ENCODE assay signal across 16 cellular contexts in the genomic region with DNA sequence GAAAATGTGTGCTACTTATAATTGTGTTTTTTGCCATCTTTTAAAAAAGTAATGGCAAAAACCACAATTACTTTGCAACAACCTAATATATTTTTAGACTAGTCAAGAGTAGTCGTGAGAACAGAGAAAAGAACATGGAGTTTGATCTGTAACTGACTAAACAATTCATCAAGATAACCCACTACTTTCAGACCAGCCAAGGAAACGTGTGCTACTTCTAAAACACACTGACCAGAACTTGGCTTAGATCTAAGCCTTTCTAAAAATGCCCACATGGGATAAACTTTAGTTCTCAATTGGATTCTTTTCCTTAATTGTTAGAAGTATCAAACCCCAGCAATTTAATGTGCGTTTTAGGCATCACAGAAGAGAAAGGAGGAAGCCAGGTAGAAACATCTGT. TPM values are rescaled to one million over a fixed set of nuclear protein-coding genes. Genes with fewer than 3 reads are reported as not detected.
DNase-seq lines count a peak whose midpoint lies in the region; ATAC-seq and TF ChIP-seq lines count a peak whose summit lies in the region.
"Had no signal": no experiment of that assay in that cellular context is flagged by ENCODE, and none has a peak within 500 bp of the region (broad histone marks: within the 10 kb centered on the region; RNA-seq: fewer than 3 reads in every experiment).

No MANE protein-coding gene starts in this region.

- H3K4me1 Mint-ChIP-seq in natural killer cell treated with Interleukin-12 subunit alpha and Interleukin-12 subunit beta and Interleukin-15 and Interleukin-18, amount 100 ng/mL, for 72 hours (ENCODE audit: low read depth in 2 of 2): peaks cover 59 to 72% of the 10 kb centered on the region in 2 donors

- peak overlapping the region; percentile 89 to 95 for H3K27ac Mint-ChIP-seq in natural killer cell treated with Interleukin-12 subunit alpha and Interleukin-12 subunit beta and Interleukin-15 and Interleukin-18, amount 100 ng/mL, for 72 hours
- H3K27ac Mint-ChIP-seq: nephron progenitor cell, type B pancreatic cell had no signal

- H3K27me3 ChIP-seq in right cardiac atrium (ENCODE audit: control insufficient read depth, insufficient read depth): no peaks in the 10 kb centered on the region
- no peaks in the 10 kb centered on the region for H3K27me3 ChIP-seq in colonic mucosa

- WGBS in right cardiac atrium: 37% methylated on average over 3 of the region's 3 CpGs

- no peak overlapping the region for H3K9ac ChIP-seq in colonic mucosa (ENCODE audit: low read depth in 2 of 2, low read length in 2 of 2)

- ATAC-seq in right cardiac atrium (no peak), left ventricle myocardium superior (no peak), HG02884 (IDR thresholded peaks at IDR 0.05; ENCODE audit: unreplicated experiment) (no peak)
- ATAC-seq in natural killer cell treated with Interleukin-12 subunit alpha and Interleukin-12 subunit beta and Interleukin-15 and Interleukin-18, amount 100 ng/mL, for 72 hours: no peak

- H3K4me3 ChIP-seq in right cardiac atrium (ENCODE audit: low read length): peak overlapping the region; percentile 71
- no peak overlapping the region for H3K4me3 ChIP-seq in colonic mucosa
- H3K4me3 ChIP-seq: HAP-1 had no signal

- H3K4me3 Mint-ChIP-seq in natural killer cell treated with Interleukin-12 subunit alpha and Interleukin-12 subunit beta and Interleukin-15 and Interleukin-18, amount 100 ng/mL, for 72 hours: peak overlapping the region; percentile 84
- H3K4me3 Mint-ChIP-seq: nephron progenitor cell, type B pancreatic cell had no signal

- H3K9me3 ChIP-seq in right cardiac atrium (ENCODE audit: control insufficient read depth, low read length) (no peaks in the 10 kb centered on the region), colonic mucosa (no peaks in the 10 kb centered on the region)
- H3K9me3 ChIP-seq: HAP-1 had no signal

- intact Hi-C loops in right cardiac atrium (cut with DNase I): no loop called here
- intact Hi-C loops in left ventricle myocardium superior (cut with micrococcal nuclease): no loop called here
- intact Hi-C loops in colonic mucosa (cut with DNase I): no loop called here

- TF ChIP-seq CTCF in colonic mucosa (IDR thresholded peaks at IDR 0.05): no peak

- no peak for DNase-seq in right cardiac atrium
- no peak for DNase-seq in left ventricle myocardium superior
- no peak for DNase-seq in colonic mucosa
- no peak for DNase-seq in natural killer cell treated with Interleukin-12 subunit alpha and Interleukin-12 subunit beta and Interleukin-15 and Interleukin-18, amount 100 ng/mL, for 72 hours (ENCODE audit: low spot score)
- no peak for DNase-seq in NCI-H1092 treated with DMSO at 0.1 percent for 48 hours (lab: John Stamatoyannopoulos, UW)
- no peak for DNase-seq in G401 (ENCODE audit: low spot score)
- no peak for DNase-seq in activated effector memory CD4-positive, alpha-beta T cell treated with Interleukin-2 at 50 U/mL for 16 hours
- DNase-seq: effector CD4-positive, alpha-beta T cell; NCI-H1105 treated with DMSO at 0.1 percent for 48 hours; NCI-H748 treated with DMSO at 0.1 percent for 48 hours; nephron progenitor cell; stimulated activated CD4-positive, alpha-beta T cell treated with anti-CD3 and anti-CD28 coated beads, Interleukin-2, amount 100 ng/mL, for 24 hours had no signal

- H3K36me3 ChIP-seq in colonic mucosa: no peaks in the 10 kb centered on the region
- H3K36me3 ChIP-seq: HAP-1 had no signal

- H3K27me3 Mint-ChIP-seq in natural killer cell treated with Interleukin-12 subunit alpha and Interleukin-12 subunit beta and Interleukin-15 and Interleukin-18, amount 100 ng/mL, for 72 hours: peaks cover 0 to 8% of the 10 kb centered on the region in 2 donors
- H3K27me3 Mint-ChIP-seq: type B pancreatic cell had no signal

- in situ Hi-C loops in G401 (cut with HindIII; ENCODE audit: low sequenced_read_pairs): loop anchor here (10.0 kb wide), 1 partner anchor 85 kb away; no protein-coding TSS in a partner anchor

- peaks cover 13% of the 10 kb centered on the region for H3K4me1 ChIP-seq in right cardiac atrium (ENCODE audit: control insufficient read depth, insufficient read depth, low read length)
- no peaks in the 10 kb centered on the region for H3K4me1 ChIP-seq in colonic mucosa
- H3K4me1 ChIP-seq: HAP-1 had no signal

- H3K36me3 Mint-ChIP-seq in natural killer cell treated with Interleukin-12 subunit alpha and Interleukin-12 subunit beta and Interleukin-15 and Interleukin-18, amount 100 ng/mL, for 72 hours: no peaks in the 10 kb centered on the region
- H3K36me3 Mint-ChIP-seq: type B pancreatic cell had no signal

- H3K9me3 Mint-ChIP-seq in natural killer cell treated with Interleukin-12 subunit alpha and Interleukin-12 subunit beta and Interleukin-15 and Interleukin-18, amount 100 ng/mL, for 72 hours: no peaks in the 10 kb centered on the region
- H3K9me3 Mint-ChIP-seq: nephron progenitor cell, type B pancreatic cell had no signal

- peak overlapping the region; percentile 53 for H3K27ac ChIP-seq in right cardiac atrium (ENCODE audit: low read length)
- peak overlapping the region; percentile 57 for H3K27ac ChIP-seq in colonic mucosa
- H3K27ac ChIP-seq: C4-2B had no signal

RNA-seq across cellular contexts. Expression of a gene that starts 0.6 kb away (rescaled TPM):
- total RNA-seq in right cardiac atrium: 100 to 1,000 TPM in 3 of 4 donors, 10 to 100 TPM in 1; 99.4 to 201 (median 193) TPM
- 42.8 TPM for polyA plus RNA-seq in right cardiac atrium
- 112 TPM for total RNA-seq in left ventricle myocardium superior
- 10 to 100 TPM; 17.5 to 48.8 TPM for total RNA-seq in colonic mucosa
- 10 to 100 TPM in 1 of 2 donors, 1 to 10 TPM in 1; 8.1 to 17.1 TPM for total RNA-seq in natural killer cell treated with Interleukin-12 subunit alpha and Interleukin-12 subunit beta and Interleukin-15 and Interleukin-18, amount 100 ng/mL, for 72 hours
- 0.06 TPM in 1 of 2 replicates, not detected in the other for total RNA-seq in G401 (2014; rRNA removed; shearing (Covaris generic))

RNA-seq across cellular contexts. Expression of a gene that starts 58.8 kb away (rescaled TPM):
- total RNA-seq in right cardiac atrium (1 to 10 TPM; 1.9 to 6.6 (median 5.3) TPM), left ventricle myocardium superior (3.4 TPM), colonic mucosa (1 to 10 TPM; 2.0 to 5.3 TPM)
- 2.5 TPM for polyA plus RNA-seq in right cardiac atrium
- 1 to 10 TPM; 5.0 to 6.9 TPM for total RNA-seq in natural killer cell treated with Interleukin-12 subunit alpha and Interleukin-12 subunit beta and Interleukin-15 and Interleukin-18, amount 100 ng/mL, for 72 hours
- total RNA-seq in G401 (2014; rRNA removed; shearing (Covaris generic)): not detected in 2 replicates
